Comparison of ENCODE assay signal across 32 cellular contexts in genomic region chr17:65809366-65809765, GRCh38.
"Had no signal": no experiment of that assay in that cellular context is flagged by ENCODE, and none has a peak within 500 bp of the region (broad histone marks: within the 10 kb centered on the region; RNA-seq: fewer than 3 reads in every experiment).

No MANE protein-coding gene starts in this region.

- DNase-seq: activated CD4-positive, alpha-beta memory T cell treated with anti-CD3 and anti-CD28 coated beads, Interleukin-2, amount 10 ng/mL, durations not matched to agents 7 days and 5 days; activated CD4-positive, alpha-beta T cell treated with anti-CD3 and anti-CD28 coated beads for 1 hour; activated CD4-positive, alpha-beta T cell treated with anti-CD3 and anti-CD28 coated beads for 48 hours; activated CD4-positive, CD25-positive, alpha-beta regulatory T cell; activated CD8-positive, alpha-beta memory T cell treated with anti-CD3 and anti-CD28 coated beads for 24 hours; activated CD8-positive, alpha-beta memory T cell treated with anti-CD3 and anti-CD28 coated beads, Interleukin-2, amount 10 ng/mL, durations not matched to agents 7 days and 5 days; activated CD8-positive, alpha-beta memory T cell treated with anti-CD3 and anti-CD28 coated beads, Interleukin-2, amount 50 U/mL, for 48 hours; activated gamma-delta T cell treated with Interleukin-2 at 50 U/mL for 16 hours; activated naive CD4-positive, alpha-beta T cell treated with anti-CD3 and anti-CD28 coated beads for 36 hours; activated T-cell treated with anti-CD3 and anti-CD28 coated beads, Interleukin-2, amount 50 U/mL, for 48 hours; adrenal gland; body of pancreas; Karpas-422; KBM-7; MG63; NCI-H1048; NCI-H1436 treated with DMSO at 0.1 percent for 48 hours; NCI-H1694 treated with DMSO at 0.1 percent for 48 hours; NCI-H2029; NCI-H2107; NCI-H2171 treated with DMSO at 0.1 percent for 48 hours; NCI-H2227 treated with DMSO at 0.1 percent for 48 hours; NCI-H524 treated with DMSO at 0.1 percent for 48 hours; SHP77; SJCRH30; T1000; WERI-Rb-1 had no signal

- H3K27ac ChIP-seq: adrenal gland, body of pancreas, breast epithelium, SJCRH30, SK-N-MC, WERI-Rb-1 had no signal

- FAIRE-seq: astrocyte had no signal

- ATAC-seq: activated CD8-positive, alpha-beta memory T cell treated with anti-CD3 and anti-CD28 coated beads, Interleukin-2, amount 10 ng/mL, durations not matched to agents 7 days and 5 days; body of pancreas; Panc1 had no signal

- H3K4me3 ChIP-seq: adrenal gland, body of pancreas, breast epithelium, MG63, SJCRH30, SK-N-MC had no signal

- H3K36me3 ChIP-seq: adrenal gland, breast epithelium, MG63, WERI-Rb-1 had no signal

- H3K27ac Mint-ChIP-seq: activated CD4-positive, alpha-beta memory T cell treated with anti-CD3 and anti-CD28 coated beads, Interleukin-2, amount 10 ng/mL, durations not matched to agents 7 days and 5 days; activated CD8-positive, alpha-beta memory T cell treated with anti-CD3 and anti-CD28 coated beads, Interleukin-2, amount 10 ng/mL, durations not matched to agents 7 days and 5 days; activated naive CD4-positive, alpha-beta T cell treated with anti-CD3 and anti-CD28 coated beads for 36 hours; activated naive CD4-positive, alpha-beta T cell treated with anti-CD3 and anti-CD28 coated beads, Interleukin-2, amount 50 U/mL, for 72 hours had no signal

- H3K4me1 ChIP-seq: adrenal gland, body of pancreas, breast epithelium, SJCRH30 had no signal

- H3K27me3 ChIP-seq: adrenal gland, body of pancreas, breast epithelium, MG63, SJCRH30 had no signal

- H3K4me3 Mint-ChIP-seq: activated CD4-positive, alpha-beta memory T cell treated with anti-CD3 and anti-CD28 coated beads, Interleukin-2, amount 10 ng/mL, durations not matched to agents 7 days and 5 days; activated CD8-positive, alpha-beta memory T cell treated with anti-CD3 and anti-CD28 coated beads, Interleukin-2, amount 10 ng/mL, durations not matched to agents 7 days and 5 days; activated naive CD4-positive, alpha-beta T cell treated with anti-CD3 and anti-CD28 coated beads for 36 hours had no signal

- H3K4me1 Mint-ChIP-seq: activated CD4-positive, alpha-beta memory T cell treated with anti-CD3 and anti-CD28 coated beads, Interleukin-2, amount 10 ng/mL, durations not matched to agents 7 days and 5 days had no signal

- H3K9me3 ChIP-seq: adrenal gland had no signal
